In genomic region chr1:226549094-226549936, GRCh38 we compare ENCODE assay signal across 8 cellular contexts. TPM values are rescaled to one million over a fixed set of nuclear protein-coding genes. Genes with fewer than 3 reads are reported as not detected.
DNase-seq lines count a peak whose midpoint lies in the region; ATAC-seq, FAIRE-seq and TF ChIP-seq lines count a peak whose summit lies in the region.

No MANE protein-coding gene starts in this region.

- FAIRE-seq in keratinocyte (lab: Jason Lieb, UNC) = no peak
- no peak for FAIRE-seq in RCC 7860 (lab: Jason Lieb, UNC)

- no peaks in the 10 kb centered on the region for H4K20me1 ChIP-seq in keratinocyte (ENCODE audit: control insufficient read depth, extremely low read depth, insufficient read depth, low read length)

- H3K9me1 ChIP-seq in keratinocyte (ENCODE audit: control insufficient read depth, extremely low read depth, insufficient read depth, low read length) = no peaks in the 10 kb centered on the region

- H3K36me3 ChIP-seq in heart right ventricle (no peaks in the 10 kb centered on the region), keratinocyte (ENCODE audit: control insufficient read depth in 2 of 2, extremely low read depth in 1 of 2, insufficient read depth in 2 of 2, low read length in 2 of 2) (no peaks in the 10 kb centered on the region), stomach smooth muscle (ENCODE audit: control insufficient read depth in 2 of 2, insufficient read depth in 2 of 2, low read length in 2 of 2) (no peaks in the 10 kb centered on the region)

- H3K4me3 Mint-ChIP-seq in activated T-cell treated with anti-CD3 and anti-CD28 coated beads, Interleukin-2, amount 50 U/mL, for 72 hours = peak overlapping the region; percentile 65 to 79

- peak in 2 of 8 donors; percentile 1 to 6 for ATAC-seq in heart right ventricle
- no peak for ATAC-seq in Right ventricle myocardium inferior
- peak; percentile 22 to 27 for ATAC-seq in activated T-cell treated with anti-CD3 and anti-CD28 coated beads, Interleukin-2, amount 50 U/mL, for 72 hours (replicated peaks in 1 of 2)
- no peak for ATAC-seq in GM21381 (IDR thresholded peaks at IDR 0.05; ENCODE audit: unreplicated experiment)

- H3K27me3 ChIP-seq in heart right ventricle (peaks cover 0 to 45% (median 14%) of the 10 kb centered on the region in 7 donors), keratinocyte (ENCODE audit: control insufficient read depth, extremely low read depth, insufficient read depth, low read length) (peaks cover 53% of the 10 kb centered on the region), stomach smooth muscle (ENCODE audit: control insufficient read depth in 1 of 2, insufficient read depth in 2 of 2, low read length in 2 of 2) (no peaks in the 10 kb centered on the region)

- H3K9ac ChIP-seq in keratinocyte (ENCODE audit: control insufficient read depth, extremely low read depth, insufficient read depth, low read length) = no peak overlapping the region
- H3K9ac ChIP-seq in stomach smooth muscle (ENCODE audit: low read length in 2 of 2) = peak overlapping the region in 1 of 2 donors; percentile 39

- peaks cover 15% of the 10 kb centered on the region for H3K4me1 Mint-ChIP-seq in activated T-cell treated with anti-CD3 and anti-CD28 coated beads, Interleukin-2, amount 50 U/mL, for 72 hours (ENCODE audit: low read depth)

- peaks cover 69% of the 10 kb centered on the region for H3K27me3 Mint-ChIP-seq in activated T-cell treated with anti-CD3 and anti-CD28 coated beads, Interleukin-2, amount 50 U/mL, for 72 hours (ENCODE audit: low read depth)

- H3K27ac ChIP-seq in heart right ventricle = peak overlapping the region in 8 of 10 donors; percentile 7 to 58 (median 34)
- H3K27ac ChIP-seq in keratinocyte (ENCODE audit: control insufficient read depth, insufficient read depth, low read length) = no peak overlapping the region
- H3K27ac ChIP-seq in stomach smooth muscle (ENCODE audit: low read length) = peak overlapping the region; percentile 31

- H2AFZ ChIP-seq in keratinocyte (ENCODE audit: control insufficient read depth, low read length) = no peak overlapping the region

- WGBS in heart right ventricle, 2 donors = 1 to 2% methylated on average over 73 of the region's 73 CpGs

- dilution Hi-C loops in keratinocyte (cut with MboI; ENCODE audit: extremely low pct_ligation_motif_present, low sequenced_read_pairs) = no loop called here

- peak overlapping the region; percentile 73 for H3K4me2 ChIP-seq in keratinocyte (ENCODE audit: control insufficient read depth, extremely low read depth, insufficient read depth, low read depth, low read length)

- H3K4me3 ChIP-seq in heart right ventricle (peak overlapping the region; percentile 33 to 62 (median 56)), keratinocyte (ENCODE audit: control insufficient read depth in 2 of 3, extremely low read depth in 1 of 3, insufficient read depth in 2 of 3, low read depth in 1 of 3, low read length in 3 of 3) (peak overlapping the region in 2 of 3 experiments; percentile 39 to 47), stomach smooth muscle (ENCODE audit: low read length in 2 of 2) (peak overlapping the region; percentile 69 to 79)

- H3K4me1 ChIP-seq in heart right ventricle (peaks cover 11 to 78% (median 30%) of the 10 kb centered on the region in 9 donors), keratinocyte (ENCODE audit: control insufficient read depth, extremely low read depth, insufficient read depth, low read length) (peaks cover 7% of the 10 kb centered on the region), stomach smooth muscle (ENCODE audit: control insufficient read depth, insufficient read depth, low read length) (peaks cover 38% of the 10 kb centered on the region)

- intact Hi-C loops in heart right ventricle (cut with DNase I) (loop anchor here in 7 of 10 donors (5.0 to 10.0 kb wide), 4 partner anchors 58 to 278 kb away; no protein-coding TSS in a partner anchor), Right ventricle myocardium inferior (cut with DNase I) (loop anchor here (5.0 to 10.0 kb wide), 2 partner anchors 125 to 278 kb away; no protein-coding TSS in a partner anchor)

- no peaks in the 10 kb centered on the region for H3K36me3 Mint-ChIP-seq in activated T-cell treated with anti-CD3 and anti-CD28 coated beads, Interleukin-2, amount 50 U/mL, for 72 hours (ENCODE audit: insufficient read depth in 2 of 2)

- H3K27ac Mint-ChIP-seq in activated T-cell treated with anti-CD3 and anti-CD28 coated beads, Interleukin-2, amount 50 U/mL, for 72 hours = no peak overlapping the region

- DNase-seq in heart right ventricle = no peak
- no peak for DNase-seq in Right ventricle myocardium inferior (ENCODE audit: missing footprints)
- peak; percentile 14 to 15 for DNase-seq in activated T-cell treated with anti-CD3 and anti-CD28 coated beads, Interleukin-2, amount 50 U/mL, for 72 hours
- DNase-seq in keratinocyte (ENCODE audit: low read depth, low spot score) = no peak
- no peak for DNase-seq in RCC 7860 (ENCODE audit: low spot score)
- no peak for DNase-seq in HPDE6-E6E7 (ENCODE audit: extremely low spot score)

- no peaks in the 10 kb centered on the region for H3K79me2 ChIP-seq in keratinocyte (ENCODE audit: control insufficient read depth, insufficient read depth, low read length)

- H3K9me3 Mint-ChIP-seq in activated T-cell treated with anti-CD3 and anti-CD28 coated beads, Interleukin-2, amount 50 U/mL, for 72 hours = no peaks in the 10 kb centered on the region

- TF ChIP-seq CTCF in heart right ventricle (IDR thresholded peaks at IDR 0.05) (no peak), keratinocyte (optimal IDR thresholded peaks at IDR 0.05 in 1 of 3, IDR thresholded peaks at IDR 0.05 in 1 of 3, conservative IDR thresholded peaks at IDR 0.05 in 1 of 3; ENCODE audit: extremely low read depth in 1 of 3, insufficient read depth in 2 of 3, low read length in 3 of 3) (no peak)

- H3K9me3 ChIP-seq in heart right ventricle = no peaks in the 10 kb centered on the region
- no peaks in the 10 kb centered on the region for H3K9me3 ChIP-seq in keratinocyte (ENCODE audit: control insufficient read depth, low read depth, low read length)
- no peaks in the 10 kb centered on the region for H3K9me3 ChIP-seq in stomach smooth muscle (ENCODE audit: control insufficient read depth in 2 of 2, low read length in 2 of 2)

RNA-seq across cellular contexts. Expression of gene STUM, which starts 0.8 kb away (rescaled TPM):
- total RNA-seq in heart right ventricle = 1 to 10 TPM in 5 of 10 donors, under 1 TPM in 5; 0.36 to 2.8 (median 0.94) TPM
- polyA plus RNA-seq in heart right ventricle = 1 to 10 TPM in 1 of 2 donors, under 1 TPM in 1; 0.48 to 1.2 TPM
- total RNA-seq in Right ventricle myocardium inferior = 1.4 TPM
- total RNA-seq in activated T-cell treated with anti-CD3 and anti-CD28 coated beads, Interleukin-2, amount 50 U/mL, for 72 hours = not detected
- polyA plus RNA-seq in keratinocyte = 0.01 TPM in 1 of 3 replicates, not detected in the others
- not detected for polyA plus RNA-seq in keratinocyte (2011; ENCODE audit: low read depth)
- polyA plus RNA-seq in keratinocyte (2011; cell fraction: cytosol; rRNA removed) = not detected in 2 replicates
- not detected in 2 replicates for polyA plus RNA-seq in keratinocyte (2011; cell fraction: nucleus; rRNA removed)
- polyA plus RNA-seq in keratinocyte (2012; ENCODE audit: low replicate concordance) = not detected in 2 replicates
- polyA minus RNA-seq in keratinocyte = 0.03 TPM in 1 of 3 replicates, not detected in the others
- not detected for polyA minus RNA-seq in keratinocyte (2011; cell fraction: cytosol; rRNA and poly(A)+ RNA removed)
- polyA minus RNA-seq in keratinocyte (2011; cell fraction: nucleus; rRNA and poly(A)+ RNA removed) = not detected in 2 replicates

Comparison
In these comparisons a context has a peak if more than half of its experiments do, and no peak if none do; other contexts are left out.
1. ATAC-seq: peak in activated T-cell treated with anti-CD3 and anti-CD28 coated beads, Interleukin-2, amount 50 U/mL, for 72 hours (2 of 2); none in Right ventricle myocardium inferior (single experiment) and GM21381 (single experiment).
2. DNase-seq: peak in activated T-cell treated with anti-CD3 and anti-CD28 coated beads, Interleukin-2, amount 50 U/mL, for 72 hours (2 of 2); none in heart right ventricle (0 of 2), Right ventricle myocardium inferior (single experiment), keratinocyte (single experiment), RCC 7860 (single experiment) and HPDE6-E6E7 (single experiment).
3. Peak in every context shown above with its lines, with median percentiles within 50 percentile points of each other: H3K4me3 ChIP-seq.